Comparison of ENCODE assay signal across 25 cellular contexts in genomic region chr12:121898287-121898686, GRCh38. TPM values are rescaled to one million over a fixed set of nuclear protein-coding genes. Genes with fewer than 3 reads are reported as not detected.
A peak's percentile ranks its signal among the peaks of the same experiment; 100 is the strongest.
DNase-seq lines count a peak whose midpoint lies in the region; ATAC-seq, FAIRE-seq and TF ChIP-seq lines count a peak whose summit lies in the region.
"Had no signal": no experiment of that assay in that cellular context is flagged by ENCODE, and none has a peak within 500 bp of the region (broad histone marks: within the 10 kb centered on the region; RNA-seq: fewer than 3 reads in every experiment).

No MANE protein-coding gene starts in this region.

- no peaks in the 10 kb centered on the region for H3K9me3 ChIP-seq in IMR-90 (ENCODE audit: control insufficient read depth, insufficient read depth, low read length)
- no peaks in the 10 kb centered on the region for H3K9me3 ChIP-seq in kidney (ENCODE audit: control insufficient read depth in 1 of 2, low read length in 2 of 2)
- H3K9me3 ChIP-seq: BE2C; BLaER1 treated with 17β-estradiol and CSF1 and Interleukin-3, amounts not matched to agents 10 nM and 100 nM had no signal

- H3K9me1 ChIP-seq in IMR-90 (ENCODE audit: insufficient read depth, low read length), result peaks cover 11% of the 10 kb centered on the region; the same call in 1 of the 2 replicates

- peaks cover 19% of the 10 kb centered on the region for H4K20me1 ChIP-seq in IMR-90 (ENCODE audit: insufficient read depth, low read length)

- H2AK5ac ChIP-seq in IMR-90 (ENCODE audit: low read depth, low read length), result 0 out of 2 replicates have a peak overlapping the region, but pooled peaks have one; percentile 22

- peaks cover 23% of the 10 kb centered on the region for H3K4me1 Mint-ChIP-seq in nephron progenitor cell
- H3K4me1 Mint-ChIP-seq in HFFc6 (ENCODE audit: low read depth), result peaks cover 19% of the 10 kb centered on the region
- peaks cover 20% of the 10 kb centered on the region for H3K4me1 Mint-ChIP-seq in activated CD4-positive, alpha-beta T cell treated with anti-CD3 and anti-CD28 coated beads, Interleukin-2, amount 10 ng/mL, durations not matched to agents 7 days and 5 days

- H3K9ac ChIP-seq in IMR-90 (ENCODE audit: low read depth, low read length) (no peak overlapping the region), kidney (ENCODE audit: low read length in 2 of 2) (no peak overlapping the region)
- H3K9ac ChIP-seq: BLaER1 treated with 17β-estradiol and CSF1 and Interleukin-3, amounts not matched to agents 10 nM and 100 nM; GM23248 had no signal

- peaks cover 36 to 66% of the 10 kb centered on the region in 2 experiments for H3K79me1 ChIP-seq in IMR-90 (ENCODE audit: low read depth in 1 of 2, low read length in 2 of 2)

- no peak overlapping the region for H3K23ac ChIP-seq in IMR-90 (ENCODE audit: low read depth, low read length)

- no peaks in the 10 kb centered on the region for H3K27me3 ChIP-seq in IMR-90 (ENCODE audit: control insufficient read depth, insufficient read depth, low read length)
- H3K27me3 ChIP-seq: BE2C; BLaER1 treated with 17β-estradiol and CSF1 and Interleukin-3, amounts not matched to agents 10 nM and 100 nM had no signal

- H3K36me3 ChIP-seq in IMR-90 (ENCODE audit: control insufficient read depth, insufficient read depth, low read length), result peaks cover 52% of the 10 kb centered on the region
- peaks cover 20 to 42% of the 10 kb centered on the region in 2 donors for H3K36me3 ChIP-seq in kidney (ENCODE audit: control insufficient read depth in 1 of 2, insufficient read depth in 2 of 2, low read length in 2 of 2)

- TF ChIP-seq POLR2A in IMR-90 (IDR thresholded peaks at IDR 0.05; ENCODE audit: low read depth, low read length), result no peak

- no peak overlapping the region for H2BK20ac ChIP-seq in IMR-90 (ENCODE audit: low read depth, low read length)

- H3K4me1 ChIP-seq in IMR-90 (ENCODE audit: control insufficient read depth, insufficient read depth, low read length), result peaks cover 13% of the 10 kb centered on the region
- peaks cover 10 to 13% of the 10 kb centered on the region in 2 donors for H3K4me1 ChIP-seq in kidney (ENCODE audit: control insufficient read depth in 1 of 2, insufficient read depth in 1 of 2, low read depth in 1 of 2, low read length in 2 of 2)
- H3K4me1 ChIP-seq: BE2C had no signal

- no peak overlapping the region for H2AK9ac ChIP-seq in IMR-90 (replicated peaks; ENCODE audit: low read depth, low read length, poor library complexity)

- H3K9me3 Mint-ChIP-seq in nephron progenitor cell (no peaks in the 10 kb centered on the region), HFFc6 (no peaks in the 10 kb centered on the region)
- no peaks in the 10 kb centered on the region for H3K9me3 Mint-ChIP-seq in activated CD4-positive, alpha-beta T cell treated with anti-CD3 and anti-CD28 coated beads, Interleukin-2, amount 10 ng/mL, durations not matched to agents 7 days and 5 days
- H3K9me3 Mint-ChIP-seq: CD4-positive, alpha-beta T cell; CD8-positive, alpha-beta memory T cell; H9 had no signal

- H3K27me3 Mint-ChIP-seq in nephron progenitor cell (ENCODE audit: low read depth, poor library complexity) (no peaks in the 10 kb centered on the region), HFFc6 (ENCODE audit: insufficient read depth) (peaks cover 3% of the 10 kb centered on the region; the same call in 1 of the 2 replicates)
- no peaks in the 10 kb centered on the region for H3K27me3 Mint-ChIP-seq in activated CD4-positive, alpha-beta T cell treated with anti-CD3 and anti-CD28 coated beads, Interleukin-2, amount 10 ng/mL, durations not matched to agents 7 days and 5 days
- H3K27me3 Mint-ChIP-seq: CD4-positive, alpha-beta T cell; CD8-positive, alpha-beta memory T cell had no signal

- BruUV-seq in IMR-90 (replicated peaks; lab: Mats Ljungman, UMichigan), result no TSS peak

- H4K5ac ChIP-seq in IMR-90 (ENCODE audit: low read depth, low read length), result no peak overlapping the region

- CTCF ChIA-PET in IMR-90 (lab: Yijun Ruan, JAX), result no interaction called here
- CTCF ChIA-PET in RWPE1 (lab: Yijun Ruan, JAX), result interaction anchor here (0.7 kb wide), 1 partner anchor 17 kb away, joined by 5 read pairs; no protein-coding TSS in a partner anchor
- CTCF ChIA-PET in activated CD4-positive, alpha-beta T cell treated with anti-CD3 and anti-CD28 coated beads, Interleukin-2, amount 10 ng/mL, durations not matched to agents 7 days and 5 days (lab: Charles Lee), result interaction anchor here (0.6 to 2.0 kb wide), 3 partner anchors 10 to 201 kb away, joined by 5 to 7 read pairs (median 5); partner anchors contain the start of genes PSMD9 and RHOF

- no peak overlapping the region for H3K14ac ChIP-seq in IMR-90 (replicated peaks; ENCODE audit: low read depth, low read length)

- H4K91ac ChIP-seq in IMR-90 (ENCODE audit: insufficient read depth, low read depth, low read length), result no peak overlapping the region

- H3K27ac ChIP-seq in IMR-90 (ENCODE audit: insufficient read depth, low read length) (peak overlapping the region; percentile 54; the same call in 1 of the 2 replicates), RWPE1 (peak overlapping the region; percentile 37), kidney (ENCODE audit: low read depth in 2 of 2, low read length in 2 of 2) (peak overlapping the region; percentile 58 to 65)
- H3K27ac ChIP-seq: BLaER1 treated with 17β-estradiol and CSF1 and Interleukin-3, amounts not matched to agents 10 nM and 100 nM; GM23248 had no signal

- no peak overlapping the region for H3K18ac ChIP-seq in IMR-90 (ENCODE audit: low read depth, low read length)

- H3K36me3 Mint-ChIP-seq in nephron progenitor cell (ENCODE audit: low read depth) (peaks cover 54% of the 10 kb centered on the region), HFFc6 (ENCODE audit: low read depth) (peaks cover 40% of the 10 kb centered on the region)
- peaks cover 42% of the 10 kb centered on the region for H3K36me3 Mint-ChIP-seq in activated CD4-positive, alpha-beta T cell treated with anti-CD3 and anti-CD28 coated beads, Interleukin-2, amount 10 ng/mL, durations not matched to agents 7 days and 5 days (ENCODE audit: low read depth)

- no peak overlapping the region for H3K56ac ChIP-seq in IMR-90 (ENCODE audit: extremely low read depth, insufficient read depth, low read length)

- H3K27ac Mint-ChIP-seq in nephron progenitor cell (peak overlapping the region; percentile 29), HFFc6 (no peak overlapping the region)
- H3K27ac Mint-ChIP-seq in activated CD4-positive, alpha-beta T cell treated with anti-CD3 and anti-CD28 coated beads, Interleukin-2, amount 10 ng/mL, durations not matched to agents 7 days and 5 days, result no peak overlapping the region
- H3K27ac Mint-ChIP-seq: CD4-positive, alpha-beta T cell; H9 had no signal

- TF ChIP-seq CTCF in IMR-90 (conservative IDR thresholded peaks at IDR 0.05; ENCODE audit: low read depth, low read length) (no peak), RWPE1 (conservative IDR thresholded peaks at IDR 0.05; ENCODE audit: low read depth) (no peak), kidney (IDR thresholded peaks at IDR 0.05; ENCODE audit: borderline replicate concordance, extremely low read depth, insufficient read depth) (no peak), nephron progenitor cell (IDR thresholded peaks at IDR 0.05) (no peak), HFFc6 (IDR thresholded peaks at IDR 0.05) (no peak)

- FAIRE-seq in kidney (lab: Jason Lieb, UNC), result no peak
- FAIRE-seq: A204.1, D721Med, GM12878, GM19239, H1 had no signal

- no peak overlapping the region for H3K4ac ChIP-seq in IMR-90 (ENCODE audit: low read depth, low read length)

- intact Hi-C loops in IMR-90 (cut with micrococcal nuclease) (no loop called here), kidney (cut with DNase I) (no loop called here)

- H3K4me2 ChIP-seq in IMR-90 (ENCODE audit: low read depth, low read length), result no peak overlapping the region
- H3K4me2 ChIP-seq: BLaER1 treated with 17β-estradiol and CSF1 and Interleukin-3, amounts not matched to agents 10 nM and 100 nM had no signal

- no peak for TF ChIP-seq RAD21 in IMR-90 (IDR thresholded peaks at IDR 0.05; ENCODE audit: low read length)

- peak overlapping the region; percentile 63 for H2BK5ac ChIP-seq in IMR-90 (ENCODE audit: low read depth, low read length, poor library complexity, severe bottlenecking)

- POLR2A ChIA-PET in IMR-90 (lab: Charles Lee; ENCODE audit: unreplicated experiment), result no interaction called here
- POLR2A ChIA-PET in RWPE1 (lab: Yijun Ruan, JAX; ENCODE audit: low non-redundant PET), result interaction anchor here (0.7 kb wide), 1 partner anchor 186 kb away, joined by 5 read pairs; no protein-coding TSS in a partner anchor
- POLR2A ChIA-PET in activated CD4-positive, alpha-beta T cell treated with anti-CD3 and anti-CD28 coated beads, Interleukin-2, amount 10 ng/mL, durations not matched to agents 7 days and 5 days (lab: Charles Lee), result no interaction called here

- in situ Hi-C loops in IMR-90 (cut with MboI; ENCODE audit: low sequenced_read_pairs), result no loop called here

- dilution Hi-C loops in IMR-90 (cut with HindIII; ENCODE audit: low sequenced_read_pairs, unreplicated experiment), result no loop called here

- H2AFZ ChIP-seq in IMR-90 (replicated peaks; ENCODE audit: low read length, poor library complexity), result no peak overlapping the region
- H2AFZ ChIP-seq: GM23248 had no signal

- H3K4me3 ChIP-seq in IMR-90 (ENCODE audit: insufficient read depth, low read depth, low read length) (no peak overlapping the region), kidney (ENCODE audit: low read length in 2 of 2) (no peak overlapping the region)
- H3K4me3 ChIP-seq: BLaER1 treated with 17β-estradiol and CSF1 and Interleukin-3, amounts not matched to agents 10 nM and 100 nM; GM12878; GM23248 had no signal

- DNase-seq in IMR-90 (no peak), RWPE1 (ENCODE audit: low spot score) (no peak), kidney (no peak), nephron progenitor cell (no peak), HFFc6 (no peak)
- no peak for DNase-seq in activated CD4-positive, CD25-positive, alpha-beta regulatory T cell (lab: John Stamatoyannopoulos, UW)
- DNase-seq in activated CD4-positive, alpha-beta T cell treated with anti-CD3 and anti-CD28 coated beads, Interleukin-2, amount 10 ng/mL, durations not matched to agents 7 days and 5 days, result no peak
- DNase-seq: AML-193; BE2C; CD4-positive, alpha-beta T cell; CD8-positive, alpha-beta memory T cell; DMS 273 treated with DMSO at 0.1 percent for 48 hours; DMS79; EL; GDM1; GM23248; H9 had no signal

- WGBS in IMR-90 (ENCODE audit: extremely low coverage in 2 of 2, insufficient read length in 1 of 2), 2 experiments, result 100% methylated on average over 1 of the region's 5 CpGs; no CpG with 5 or more reads in 1 of the 2 experiments

- no peak overlapping the region for H4K8ac ChIP-seq in IMR-90 (ENCODE audit: low read depth in 2 of 2, low read length in 2 of 2)

- ATAC-seq in IMR-90 (ENCODE audit: low read depth), result no peak
- ATAC-seq: GM12878, HCT116 had no signal

- no peak overlapping the region for H2BK120ac ChIP-seq in IMR-90 (ENCODE audit: low read depth, low read length)

- no peak overlapping the region for H2BK15ac ChIP-seq in IMR-90 (ENCODE audit: low read depth, low read length)

- H3K4me3 Mint-ChIP-seq in nephron progenitor cell (no peak overlapping the region), HFFc6 (no peak overlapping the region)
- no peak overlapping the region for H3K4me3 Mint-ChIP-seq in activated CD4-positive, alpha-beta T cell treated with anti-CD3 and anti-CD28 coated beads, Interleukin-2, amount 10 ng/mL, durations not matched to agents 7 days and 5 days
- H3K4me3 Mint-ChIP-seq: CD14-positive monocyte; CD4-positive, alpha-beta T cell; CD8-positive, alpha-beta memory T cell; H9 had no signal

RNA-seq across cellular contexts. Expression of gene PSMD9, which starts 9.7 kb away (rescaled TPM):
- total RNA-seq in IMR-90 (2012; rRNA removed) (142 and 156 TPM in 2 replicates), kidney (54.9 TPM)
- polyA plus RNA-seq in IMR-90 (2012; rRNA removed) (135 and 138 TPM in 2 replicates), kidney (ENCODE audit: insufficient read depth, low read depth, low replicate concordance) (115 TPM)
- polyA plus RNA-seq in IMR-90 (2012; cell fraction: cytosol; rRNA removed), result 82.4 and 236 TPM in 2 replicates
- polyA plus RNA-seq in IMR-90 (2012; cell fraction: nucleus; rRNA removed; ENCODE audit: low replicate concordance), result 75.4 and 108 TPM in 2 replicates
- 10 to 100 TPM; 63.4 to 84.7 (median 75.1) TPM for total RNA-seq in HFFc6 (2021; fragmentation: NEBNext Ultra II Directional; extraction: Animal tissue kit (Norgen Biotek cat#: 25700))
- total RNA-seq in activated CD4-positive, alpha-beta T cell treated with anti-CD3 and anti-CD28 coated beads, Interleukin-2, amount 10 ng/mL, durations not matched to agents 7 days and 5 days, result 10 to 100 TPM; 60.0 to 62.0 TPM

RNA-seq across cellular contexts. Expression of gene CFAP251, which starts 20.1 kb away (rescaled TPM):
- total RNA-seq in IMR-90 (2012; rRNA removed), result 9.1 and 9.4 TPM in 2 replicates
- polyA plus RNA-seq in IMR-90 (2012; rRNA removed), result 6.8 and 7.8 TPM in 2 replicates
- 4.2 and 6.8 TPM in 2 replicates for polyA plus RNA-seq in IMR-90 (2012; cell fraction: cytosol; rRNA removed)
- 5.3 and 12.5 TPM in 2 replicates for polyA plus RNA-seq in IMR-90 (2012; cell fraction: nucleus; rRNA removed; ENCODE audit: low replicate concordance)
- total RNA-seq in kidney, result 10.8 TPM
- polyA plus RNA-seq in kidney (ENCODE audit: insufficient read depth, low read depth, low replicate concordance), result 2.9 TPM
- 1 to 10 TPM in 5 of 6 experiments, under 1 TPM in 1; 0.66 to 4.2 (median 3.3) TPM for total RNA-seq in HFFc6 (2021; fragmentation: NEBNext Ultra II Directional; extraction: Animal tissue kit (Norgen Biotek cat#: 25700))
- total RNA-seq in activated CD4-positive, alpha-beta T cell treated with anti-CD3 and anti-CD28 coated beads, Interleukin-2, amount 10 ng/mL, durations not matched to agents 7 days and 5 days, result under 1 TPM; 0.30 to 0.52 TPM
- polyA plus RNA-seq: CD8-positive, alpha-beta memory T cell had no signal

RNA-seq across cellular contexts. Expression of gene HPD, which starts 39.6 kb away (rescaled TPM):
- 0.18 TPM in 1 of 2 replicates, not detected in the other for total RNA-seq in IMR-90 (2012; rRNA removed)
- 0.14 and 0.15 TPM in 2 replicates for polyA plus RNA-seq in IMR-90 (2012; rRNA removed)
- polyA plus RNA-seq in IMR-90 (2012; cell fraction: cytosol; rRNA removed), result 0.08 and 0.13 TPM in 2 replicates
- polyA plus RNA-seq in IMR-90 (2012; cell fraction: nucleus; rRNA removed; ENCODE audit: low replicate concordance), result 0.38 and 0.45 TPM in 2 replicates
- total RNA-seq in kidney, result 4.6 TPM
- polyA plus RNA-seq in kidney (ENCODE audit: insufficient read depth, low read depth, low replicate concordance), result 393 TPM
- under 1 TPM in 4 of 6 experiments, not detected in 2; 0.14 to 0.25 (median 0.21) TPM for total RNA-seq in HFFc6 (2021; fragmentation: NEBNext Ultra II Directional; extraction: Animal tissue kit (Norgen Biotek cat#: 25700))
- total RNA-seq in activated CD4-positive, alpha-beta T cell treated with anti-CD3 and anti-CD28 coated beads, Interleukin-2, amount 10 ng/mL, durations not matched to agents 7 days and 5 days, result not detected
- total RNA-seq: CD4-positive, alpha-beta T cell; CD8-positive, alpha-beta memory T cell; GM23248; H9 had no signal
- polyA plus RNA-seq: CD8-positive, alpha-beta memory T cell; GM23248 had no signal
